ENCODE assay signal across 9 cellular contexts in genomic region chr2:64987963-64988419, GRCh38. TPM values are rescaled to one million over a fixed set of nuclear protein-coding genes. Genes with fewer than 3 reads are reported as not detected.
A peak's percentile ranks its signal among the peaks of the same experiment; 100 is the strongest.
DNase-seq lines count a peak whose midpoint lies in the region; ATAC-seq, FAIRE-seq and TF ChIP-seq lines count a peak whose summit lies in the region.
"Had no signal": no experiment of that assay in that cellular context is flagged by ENCODE, and none has a peak within 500 bp of the region (broad histone marks: within the 10 kb centered on the region; RNA-seq: fewer than 3 reads in every experiment).

No MANE protein-coding gene starts in this region.

- peaks cover 3% of the 10 kb centered on the region for H3K4me1 ChIP-seq in NT2/D1 (ENCODE audit: insufficient read depth, insufficient read length)
- peaks cover 9% of the 10 kb centered on the region for H3K4me1 ChIP-seq in muscle layer of colon (ENCODE audit: insufficient read depth, low read length)

- no peaks in the 10 kb centered on the region for H3K9me3 ChIP-seq in NT2/D1 (ENCODE audit: insufficient read depth, low read length)
- H3K9me3 ChIP-seq in muscle layer of colon (ENCODE audit: low read length) = no peaks in the 10 kb centered on the region

- H3K36me3 ChIP-seq in NT2/D1 (ENCODE audit: insufficient read depth, insufficient read length, low read length) (no peaks in the 10 kb centered on the region), muscle layer of colon (ENCODE audit: insufficient read depth, low read length) (no peaks in the 10 kb centered on the region)

- DNase-seq in DMS 273 treated with DMSO at 0.1 percent for 48 hours (lab: John Stamatoyannopoulos, UW) (peak; percentile 9), DMS 273 (lab: John Stamatoyannopoulos, UW; ENCODE audit: unreplicated experiment) (no peak), NT2/D1 (ENCODE audit: low read depth, low spot score) (no peak), coronary artery (ENCODE audit: low spot score) (no peak), frontal cortex (ENCODE audit: low spot score in 2 of 2) (no peak)

- ATAC-seq in GM19035 (IDR thresholded peaks at IDR 0.05; ENCODE audit: unreplicated experiment) (no peak), HG03354 (IDR thresholded peaks at IDR 0.05; ENCODE audit: poor library complexity, severe bottlenecking, unreplicated experiment) (no peak)

- H3K27me3 ChIP-seq in NT2/D1 (ENCODE audit: insufficient read depth, insufficient read length) = peaks cover 28% of the 10 kb centered on the region
- H3K27me3 ChIP-seq in muscle layer of colon (ENCODE audit: control insufficient read depth in 1 of 2, insufficient read depth in 2 of 2, low read length in 2 of 2) = no peaks in the 10 kb centered on the region

- no peak for FAIRE-seq in frontal cortex (lab: Jason Lieb, UNC)
- FAIRE-seq: A204.1 had no signal

- TF ChIP-seq CTCF in coronary artery (IDR thresholded peaks at IDR 0.05) = no peak

- H3K9ac ChIP-seq in NT2/D1 (ENCODE audit: insufficient read length, low read depth) (peak overlapping the region; percentile 82), muscle layer of colon (ENCODE audit: low read length) (peak overlapping the region; percentile 66)

- H3K4me3 ChIP-seq in NT2/D1 (ENCODE audit: insufficient read length, low read depth) (peak overlapping the region; percentile 48), coronary artery (peak overlapping the region; percentile 91), muscle layer of colon (ENCODE audit: low read depth in 1 of 2, low read length in 2 of 2) (peak overlapping the region; percentile 80 to 89)

- H3K27ac ChIP-seq in coronary artery (peak overlapping the region; percentile 91 to 96), muscle layer of colon (ENCODE audit: low read depth, low read length) (peak overlapping the region; percentile 79)

RNA-seq across cellular contexts. Expression of gene SLC1A4, which starts 1.2 kb away (rescaled TPM):
- 55.0 TPM for total RNA-seq in frontal cortex
